Comparison of ENCODE assay signal across 20 cellular contexts in genomic region chr9:112757940-112758339, GRCh38. TPM values are rescaled to one million over a fixed set of nuclear protein-coding genes. Genes with fewer than 3 reads are reported as not detected.
A peak's percentile ranks its signal among the peaks of the same experiment; 100 is the strongest.
DNase-seq lines count a peak whose midpoint lies in the region; ATAC-seq and TF ChIP-seq lines count a peak whose summit lies in the region.
"Had no signal": no experiment of that assay in that cellular context is flagged by ENCODE, and none has a peak within 500 bp of the region (broad histone marks: within the 10 kb centered on the region; RNA-seq: fewer than 3 reads in every experiment).

No MANE protein-coding gene starts in this region.

- no peak for ATAC-seq in GM19397 (IDR thresholded peaks at IDR 0.05; ENCODE audit: unreplicated experiment)
- ATAC-seq: GM23338 had no signal

- POLR2A ChIA-PET in A673 (lab: Charles Lee; ENCODE audit: low non-redundant PET): no interaction called here

- peak overlapping the region; percentile 83 for H3K27ac ChIP-seq in skeletal muscle tissue (ENCODE audit: low read depth, low read length)
- no peak overlapping the region for H3K27ac ChIP-seq in tibial nerve
- H3K27ac ChIP-seq in A673 (ENCODE audit: low read depth, low read length, poor library complexity, severe bottlenecking): no peak overlapping the region
- H3K27ac ChIP-seq: SK-N-MC had no signal

- BruUV-seq in A673 (replicated peaks; lab: Mats Ljungman, UMichigan): no TSS peak

- no peak overlapping the region for H3K9ac ChIP-seq in skeletal muscle tissue (ENCODE audit: low read depth in 1 of 3, low read length in 3 of 3)

- no peak overlapping the region for H3K4me3 Mint-ChIP-seq in HFFc6
- no peak overlapping the region for H3K4me3 Mint-ChIP-seq in dendritic cell treated with granulocyte-macrophage colony-stimulating factor and Interleukin-4, amounts not matched to agents 40 ng/mL and 50 ng/mL, for 4 days
- H3K4me3 Mint-ChIP-seq: B cell; CD4-positive, alpha-beta T cell; GM23338 had no signal

- DNase-seq in NOMO-1 treated with dmso at 0.1 percent for 144 hours (lab: John Stamatoyannopoulos, UW; ENCODE audit: unreplicated experiment): peak; percentile 7
- DNase-seq in NOMO-1 treated with DMSO at 0.1 percent for 48 hours (lab: John Stamatoyannopoulos, UW; ENCODE audit: unreplicated experiment): no peak
- DNase-seq in HFFc6: no peak
- no peak for DNase-seq in tibial nerve (ENCODE audit: low spot score in 2 of 2)
- no peak for DNase-seq in A673 (ENCODE audit: low spot score)
- DNase-seq: 8988T; CD4-positive, alpha-beta T cell; DMS153; GF-D8; KBM-7; NCI-H1417 treated with DMSO at 0.1 percent for 48 hours; NCI-H187 treated with DMSO at 0.1 percent for 48 hours; NCI-H524; NCI-H82 had no signal

- H3K36me3 ChIP-seq in skeletal muscle tissue (ENCODE audit: control insufficient read depth in 3 of 3, insufficient read depth in 3 of 3, low read length in 3 of 3) (no peaks in the 10 kb centered on the region), tibial nerve (peaks cover 0 to 10% (median 0%) of the 10 kb centered on the region in 3 donors), A673 (ENCODE audit: insufficient read depth, low read length, poor library complexity, severe bottlenecking) (no peaks in the 10 kb centered on the region)

- TF ChIP-seq EP300 in tibial nerve (IDR thresholded peaks at IDR 0.05): no peak

- no peaks in the 10 kb centered on the region for H3K9me3 ChIP-seq in skeletal muscle tissue (ENCODE audit: control insufficient read depth in 3 of 3, low read length in 3 of 3)
- no peaks in the 10 kb centered on the region for H3K9me3 ChIP-seq in tibial nerve
- H3K9me3 ChIP-seq in A673 (ENCODE audit: low read depth, low read length, poor library complexity, severe bottlenecking): no peaks in the 10 kb centered on the region

- TF ChIP-seq CTCF in HFFc6 (IDR thresholded peaks at IDR 0.05) (no peak), tibial nerve (IDR thresholded peaks at IDR 0.05) (no peak), A673 (conservative IDR thresholded peaks at IDR 0.05; ENCODE audit: low read depth, low read length) (no peak)

- no peaks in the 10 kb centered on the region for H3K9me3 Mint-ChIP-seq in HFFc6
- no peaks in the 10 kb centered on the region for H3K9me3 Mint-ChIP-seq in dendritic cell treated with granulocyte-macrophage colony-stimulating factor and Interleukin-4, amounts not matched to agents 40 ng/mL and 50 ng/mL, for 4 days
- H3K9me3 Mint-ChIP-seq: CD4-positive, alpha-beta T cell; GM23338 had no signal

- TF ChIP-seq POLR2A in tibial nerve (IDR thresholded peaks at IDR 0.05): no peak

- peak overlapping the region; percentile 65; the same call in 1 of the 2 replicates for H3K27ac Mint-ChIP-seq in HFFc6
- H3K27ac Mint-ChIP-seq in dendritic cell treated with granulocyte-macrophage colony-stimulating factor and Interleukin-4, amounts not matched to agents 40 ng/mL and 50 ng/mL, for 4 days: peak overlapping the region; percentile 8
- H3K27ac Mint-ChIP-seq: B cell; CD4-positive, alpha-beta T cell; GM23338 had no signal

- H3K36me3 Mint-ChIP-seq in HFFc6 (ENCODE audit: low read depth): peaks cover 5% of the 10 kb centered on the region; the same call in 1 of the 2 replicates
- peaks cover 28% of the 10 kb centered on the region for H3K36me3 Mint-ChIP-seq in dendritic cell treated with granulocyte-macrophage colony-stimulating factor and Interleukin-4, amounts not matched to agents 40 ng/mL and 50 ng/mL, for 4 days (ENCODE audit: low read depth)

- intact Hi-C loops in dendritic cell treated with granulocyte-macrophage colony-stimulating factor and Interleukin-4, amounts not matched to agents 40 ng/mL and 50 ng/mL, for 4 days (cut with micrococcal nuclease): loop anchor here (5.0 to 10.0 kb wide), 3 partner anchors 67 to 129 kb away; no protein-coding TSS in a partner anchor
- intact Hi-C loops in A673 (cut with micrococcal nuclease; ENCODE audit: unreplicated experiment): no loop called here

- H3K4me1 ChIP-seq in skeletal muscle tissue (ENCODE audit: control insufficient read depth in 3 of 3, insufficient read depth in 3 of 3, low read length in 3 of 3) (peaks cover 22 to 48% (median 24%) of the 10 kb centered on the region in 3 donors), tibial nerve (peaks cover 0 to 32% (median 10%) of the 10 kb centered on the region in 4 donors), A673 (ENCODE audit: insufficient read depth, low read length, poor library complexity, severe bottlenecking) (no peaks in the 10 kb centered on the region)

- CTCF ChIA-PET in A673 (lab: Charles Lee): no interaction called here

- no peaks in the 10 kb centered on the region for H3K27me3 ChIP-seq in skeletal muscle tissue (ENCODE audit: control insufficient read depth in 3 of 3, insufficient read depth in 3 of 3, low read length in 3 of 3)
- H3K27me3 ChIP-seq in tibial nerve: no peaks in the 10 kb centered on the region
- H3K27me3 ChIP-seq in A673 (replicated peaks; ENCODE audit: insufficient read depth, low read depth, low read length, poor library complexity): no peaks in the 10 kb centered on the region

- 96% methylated on average over 2 of the region's 2 CpGs for WGBS in tibial nerve, 2 donors

- peaks cover 1% of the 10 kb centered on the region for H3K27me3 Mint-ChIP-seq in HFFc6 (ENCODE audit: insufficient read depth)
- no peaks in the 10 kb centered on the region for H3K27me3 Mint-ChIP-seq in dendritic cell treated with granulocyte-macrophage colony-stimulating factor and Interleukin-4, amounts not matched to agents 40 ng/mL and 50 ng/mL, for 4 days
- H3K27me3 Mint-ChIP-seq: B cell; CD4-positive, alpha-beta T cell had no signal

- peaks cover 77% of the 10 kb centered on the region for H3K4me1 Mint-ChIP-seq in HFFc6 (ENCODE audit: low read depth)
- H3K4me1 Mint-ChIP-seq in dendritic cell treated with granulocyte-macrophage colony-stimulating factor and Interleukin-4, amounts not matched to agents 40 ng/mL and 50 ng/mL, for 4 days (ENCODE audit: low read depth): peaks cover 94% of the 10 kb centered on the region

- H3K4me3 ChIP-seq in skeletal muscle tissue (ENCODE audit: low read length in 3 of 3): peak overlapping the region in 1 of 3 donors; percentile 49
- H3K4me3 ChIP-seq in tibial nerve: no peak overlapping the region
- H3K4me3 ChIP-seq in A673 (ENCODE audit: low read depth, low read length, poor library complexity, severe bottlenecking): no peak overlapping the region
- H3K4me3 ChIP-seq: GM23338, SK-N-MC had no signal

RNA-seq across cellular contexts. Expression of gene SNX30, which starts 7.4 kb away (rescaled TPM):
- 10 to 100 TPM; 11.1 to 14.9 (median 13.9) TPM for total RNA-seq in HFFc6 (2021; fragmentation: NEBNext Ultra II Directional; extraction: Animal tissue kit (Norgen Biotek cat#: 25700))
- 8.9 TPM for total RNA-seq in skeletal muscle tissue
- total RNA-seq in tibial nerve: 10 to 100 TPM; 14.9 to 25.3 (median 17.0) TPM
- 6.1 and 6.6 TPM in 2 replicates for total RNA-seq in A673 (2021)

RNA-seq across cellular contexts. Expression of gene INIP, which starts 40.0 kb away (rescaled TPM):
- 10 to 100 TPM; 23.6 to 26.8 (median 25.0) TPM for total RNA-seq in HFFc6 (2021; fragmentation: NEBNext Ultra II Directional; extraction: Animal tissue kit (Norgen Biotek cat#: 25700))
- total RNA-seq in skeletal muscle tissue: 11.5 TPM
- 10 to 100 TPM; 18.4 to 28.5 (median 24.9) TPM for total RNA-seq in tibial nerve
- total RNA-seq in A673 (2021): 26.6 and 28.9 TPM in 2 replicates
